ENCODE assay signal across 8 cellular contexts in genomic region chr16:74700206-74701040, GRCh38. TPM values are rescaled to one million over a fixed set of nuclear protein-coding genes. Genes with fewer than 3 reads are reported as not detected.
DNase-seq lines count a peak whose midpoint lies in the region; ATAC-seq, FAIRE-seq and TF ChIP-seq lines count a peak whose summit lies in the region.

Gene MLKL, minus strand, starts transcription at chr16:74700862. Its CDS starts 5,105 bp downstream, at chr16:74695757.

- peak; percentile 12; the same call in 1 of the 2 replicates for TF ChIP-seq RAD21 in HepG2 (CRISPR knock-in tag; IDR thresholded peaks at IDR 0.05)

- no peaks in the 10 kb centered on the region for H3K9me3 ChIP-seq in HepG2 (ENCODE audit: low read length)

- POLR2A ChIA-PET in activated B cell treated with CpG ODN at 0.5 μM for 24 hours (lab: Charles Lee) (interaction anchor here (0.6 to 2.8 kb wide), 8 partner anchors 12 to 1664 kb away, joined by 3 to 45 read pairs (median 5); partner anchors contain the start of genes GLG1 and RFWD3), HepG2 (lab: Yijun Ruan, JAX) (interaction anchor here (1.1 to 3.5 kb wide), 8 partner anchors 9 to 284 kb away, joined by 3 to 22 read pairs (median 4); partner anchors contain the start of genes RFWD3 and WDR59)

- peaks cover 0 to 1% of the 10 kb centered on the region in 2 experiments; a peak in 1 of 5 replicates for H3K27me3 ChIP-seq in HepG2 (ENCODE audit: control insufficient read depth in 1 of 2, insufficient read depth in 2 of 2, low read length in 2 of 2)

- no TSS peak for BruUV-seq in HepG2 (replicated peaks; lab: Mats Ljungman, UMichigan)

- H3K79me2 ChIP-seq in HepG2 (ENCODE audit: insufficient read depth, low read length), result no peaks in the 10 kb centered on the region

- TF ChIP-seq EP300 in HepG2 (IDR thresholded peaks at IDR 0.05; ENCODE audit: low read depth in 2 of 2, low read length in 2 of 2), result no peak
- 0 out of 2 replicates have a peak, but pooled peaks have one; percentile 39 for TF ChIP-seq EP300 in HepG2 (CRISPR knock-in tag; IDR thresholded peaks at IDR 0.05; ENCODE audit: borderline replicate concordance)

- intact Hi-C loops in activated B cell treated with CpG ODN at 0.5 μM for 24 hours (cut with micrococcal nuclease) (loop anchor here (1.0 to 10.0 kb wide), 7 partner anchors 18 to 1064 kb away; partner anchors contain the start of genes FA2H, GLG1, RFWD3 and WDR59), HepG2 (cut with micrococcal nuclease; ENCODE audit: unreplicated experiment) (loop anchor here (5.0 kb wide), 1 partner anchor 762 kb away; the partner anchor contains the start of gene TMEM170A)

- H3K9me3 Mint-ChIP-seq in activated B cell treated with CpG ODN at 0.5 μM for 24 hours, result no peaks in the 10 kb centered on the region

- in situ Hi-C loops in HepG2 (cut with HindIII; ENCODE audit: extremely low pct_ligation_motif_present, low pct_unique_long_range_greater_than_20kb), result loop anchor here (10.0 kb wide), 1 partner anchor 114 kb away; no protein-coding TSS in a partner anchor

- H3K36me3 ChIP-seq in HepG2 (replicated peaks in 1 of 2; ENCODE audit: control insufficient read depth in 1 of 2, insufficient read depth in 2 of 2, low read length in 2 of 2), result no peaks in the 10 kb centered on the region

- H3K36me3 Mint-ChIP-seq in activated B cell treated with CpG ODN at 0.5 μM for 24 hours (ENCODE audit: low read depth), result peaks cover 10% of the 10 kb centered on the region

- CTCF ChIA-PET in activated B cell treated with CpG ODN at 0.5 μM for 24 hours (lab: Charles Lee), result interaction anchor here (0.6 to 3.1 kb wide), 7 partner anchors 10 to 162 kb away, joined by 3 to 11 read pairs (median 4); partner anchors contain the start of gene RFWD3
- CTCF ChIA-PET in HepG2 (lab: Yijun Ruan, JAX; ENCODE audit: low intra/inter-chr PET ratio, low total read pairs), result no interaction called here

- H3K27ac Mint-ChIP-seq in activated B cell treated with CpG ODN at 0.5 μM for 24 hours, result peak within 1 kb of the TSS; percentile 96

- ATAC-seq in GM21528 (IDR thresholded peaks at IDR 0.05; ENCODE audit: low FRiP score, unreplicated experiment) (peak; percentile 40), activated B cell treated with CpG ODN at 0.5 μM for 24 hours (ENCODE audit: low read depth) (peak; percentile 44), HepG2 (peak; percentile 85), HG03025 (IDR thresholded peaks at IDR 0.05; ENCODE audit: low FRiP score, unreplicated experiment) (no peak)

- H3K4me2 ChIP-seq in HepG2 (ENCODE audit: low read depth, low read length), result peak within 1 kb of the TSS; percentile 83

- peak within 1 kb of the TSS; percentile 97 for H3K4me3 Mint-ChIP-seq in activated B cell treated with CpG ODN at 0.5 μM for 24 hours

- DNase-seq in Daoy (ENCODE audit: low read depth), result peak; percentile 68
- peak; percentile 97 for DNase-seq in Kasumi-1 (lab: John Stamatoyannopoulos, UW)
- peak; percentile 36 for DNase-seq in activated B cell treated with CpG ODN at 0.5 μM for 24 hours
- peak in 2 of 61 donors; percentile 9 to 39 for DNase-seq in caudate nucleus (lab: John Stamatoyannopoulos, UW)
- peak; percentile 62 for DNase-seq in HepG2 (ENCODE audit: low spot score)
- peak; percentile 14 to 62 (median 27) for DNase-seq in stimulated activated CD4-positive, alpha-beta T cell treated with anti-CD3 and anti-CD28 coated beads, TNF-alpha, amount 100 ng/mL, for 24 hours (ENCODE audit: low read depth in 3 of 3)

- TF ChIP-seq POLR2A in HepG2 (IDR thresholded peaks at IDR 0.05; ENCODE audit: insufficient read depth in 1 of 2, low read depth in 2 of 2, low read length in 2 of 2), result peak; percentile 79 to 89

- peak within 1 kb of the TSS; percentile 74 for H3K9ac ChIP-seq in HepG2 (ENCODE audit: insufficient read depth, low read depth, low read length)

- no peaks in the 10 kb centered on the region for H4K20me1 ChIP-seq in HepG2 (ENCODE audit: insufficient read depth, low read length)

- TF ChIP-seq CTCF in activated B cell treated with CpG ODN at 0.5 μM for 24 hours (IDR thresholded peaks at IDR 0.05) (no peak), HepG2 (CRISPR knock-in tag; IDR thresholded peaks at IDR 0.05) (peak; percentile 54)

- peak within 1 kb of the TSS; percentile 83 for H3K27ac ChIP-seq in caudate nucleus (ENCODE audit: low read depth, low read length)
- H3K27ac ChIP-seq in HepG2 (ENCODE audit: extremely low read length, insufficient read depth, low read length), result peak within 1 kb of the TSS; percentile 53

- H3K4me1 ChIP-seq in HepG2 (ENCODE audit: insufficient read depth, low read length), result peaks cover 37% of the 10 kb centered on the region

- WGBS in HepG2 (ENCODE audit: low lambda C conversion rate), result 1% methylated on average over 37 of the region's 48 CpGs

- H3K4me3 ChIP-seq in HepG2 (replicated peaks in 1 of 3; ENCODE audit: insufficient read depth in 1 of 3, low read depth in 2 of 3, low read length in 3 of 3), result peak within 1 kb of the TSS; percentile 78 to 86 (median 86)

- H3K27me3 Mint-ChIP-seq in activated B cell treated with CpG ODN at 0.5 μM for 24 hours, result no peaks in the 10 kb centered on the region

- peak within 1 kb of the TSS; percentile 97 for H2AFZ ChIP-seq in HepG2 (ENCODE audit: low read length)

- FAIRE-seq in HepG2 (lab: Jason Lieb, UNC), result no peak

- peaks cover 55% of the 10 kb centered on the region for H3K4me1 Mint-ChIP-seq in activated B cell treated with CpG ODN at 0.5 μM for 24 hours

TF ChIP-seq in HepG2, 621 proteins besides CTCF, POLR2A, EP300 and RAD21 (continues in another document):
- TF ChIP-seq ZNF775 (CRISPR knock-in tag; IDR thresholded peaks at IDR 0.05; ENCODE audit: borderline replicate concordance), result no peak
- TF ChIP-seq CHD2 (IDR thresholded peaks at IDR 0.05; ENCODE audit: low read depth, low read length), result no peak
- TF ChIP-seq SRSF9 (IDR thresholded peaks at IDR 0.05; ENCODE audit: borderline replicate concordance, insufficient read depth, low read depth, low read length, poor library complexity, severe bottlenecking), result no peak
- TF ChIP-seq KLF11 (CRISPR knock-in tag; IDR thresholded peaks at IDR 0.05), result peak; percentile 96
- no peak for TF ChIP-seq PBX3 (CRISPR knock-in tag; IDR thresholded peaks at IDR 0.05; ENCODE audit: borderline replicate concordance)
- peak; percentile 54 for TF ChIP-seq AGO1 (IDR thresholded peaks at IDR 0.05; ENCODE audit: low read depth, low read length, poor library complexity, severe bottlenecking)
- TF ChIP-seq ZMYM4 (CRISPR knock-in tag; IDR thresholded peaks at IDR 0.05), result peak; percentile 88
- peak; percentile 87; the same call in 1 of the 2 replicates for TF ChIP-seq ZNF776 (CRISPR knock-in tag; IDR thresholded peaks at IDR 0.05)
- no peak for TF ChIP-seq ZNF83 (CRISPR knock-in tag; IDR thresholded peaks at IDR 0.05; ENCODE audit: borderline replicate concordance)
- 0 out of 2 replicates have a peak, but pooled peaks have one; percentile 55 for TF ChIP-seq AKAP8 (CRISPR knock-in tag; IDR thresholded peaks at IDR 0.05)
- peak; percentile 59; the same call in 1 of the 2 replicates for TF ChIP-seq ZNF614 (CRISPR knock-in tag; IDR thresholded peaks at IDR 0.05; ENCODE audit: borderline replicate concordance)
- TF ChIP-seq CHCHD3 (CRISPR knock-in tag; IDR thresholded peaks at IDR 0.05), result 0 out of 2 replicates have a peak, but pooled peaks have one; percentile 16
- peak; percentile 63 for TF ChIP-seq SPEN (CRISPR knock-in tag; IDR thresholded peaks at IDR 0.05; ENCODE audit: low read depth)

RNA-seq across cellular contexts. Expression of gene MLKL, which starts in this region (rescaled TPM):
- total RNA-seq in Daoy (2014; rRNA removed; shearing (Covaris generic)), result 18.9 and 21.7 TPM in 2 replicates
- total RNA-seq in activated B cell treated with CpG ODN at 0.5 μM for 24 hours (6.5 and 6.8 TPM in 2 replicates), HepG2 (2016; rRNA removed; fragmentation: Illumina TruSeq; extraction: Trizol) (10.7 TPM in 2 replicates)
- 3.0 TPM in 2 replicates for total RNA-seq in HepG2 (2016; cell fraction: cytosol; rRNA removed; fragmentation: Illumina TruSeq; extraction: Trizol; ENCODE audit: low read depth)
- 11.8 and 11.9 TPM in 2 replicates for total RNA-seq in HepG2 (2016; cell fraction: insoluble cytoplasmic fraction; rRNA removed; fragmentation: Illumina TruSeq; extraction: Trizol)
- 5.1 and 6.4 TPM in 2 replicates for total RNA-seq in HepG2 (2016; cell fraction: membrane; rRNA removed; fragmentation: Illumina TruSeq; extraction: Trizol)
- total RNA-seq in HepG2 (2016; cell fraction: nucleus; rRNA removed; fragmentation: Illumina TruSeq; extraction: Trizol), result 8.9 and 10.4 TPM in 2 replicates
- polyA plus RNA-seq in HepG2 (2011; rRNA removed), result 5.5 and 6.4 TPM in 2 replicates
- polyA plus RNA-seq in HepG2 (2011; cell fraction: cytosol; rRNA removed), result 2.9 and 3.0 TPM in 2 replicates
- 8.3 and 10.0 TPM in 2 replicates for polyA plus RNA-seq in HepG2 (2011; cell fraction: nucleus; rRNA removed)
- 4.3 and 4.5 TPM in 2 replicates for polyA plus RNA-seq in HepG2 (2012)
- polyA plus RNA-seq in HepG2 (2016; cell fraction: cytosol; fragmentation: Illumina TruSeq; extraction: Trizol; ENCODE audit: low read depth), result 2.2 and 2.4 TPM in 2 replicates
- polyA plus RNA-seq in HepG2 (2016; cell fraction: insoluble cytoplasmic fraction; fragmentation: Illumina TruSeq; extraction: Trizol; ENCODE audit: low read depth), result 9.8 and 12.2 TPM in 2 replicates
- 3.3 and 3.5 TPM in 2 replicates for polyA plus RNA-seq in HepG2 (2016; cell fraction: membrane; fragmentation: Illumina TruSeq; extraction: Trizol; ENCODE audit: low read depth)
- 14.3 and 17.1 TPM in 2 replicates for polyA plus RNA-seq in HepG2 (2016; cell fraction: nucleus; fragmentation: Illumina TruSeq; extraction: Trizol; ENCODE audit: insufficient read depth, low read depth)
- polyA minus RNA-seq in HepG2 (2011; rRNA and poly(A)+ RNA removed; ENCODE audit: low replicate concordance), result 2.2 and 23.2 TPM in 2 replicates
- 1.8 and 2.8 TPM in 2 replicates for polyA minus RNA-seq in HepG2 (2011; cell fraction: cytosol; rRNA and poly(A)+ RNA removed)
- polyA minus RNA-seq in HepG2 (2011; cell fraction: nucleus; rRNA and poly(A)+ RNA removed), result 9.5 and 12.4 TPM in 2 replicates
